In the genomic region with DNA sequence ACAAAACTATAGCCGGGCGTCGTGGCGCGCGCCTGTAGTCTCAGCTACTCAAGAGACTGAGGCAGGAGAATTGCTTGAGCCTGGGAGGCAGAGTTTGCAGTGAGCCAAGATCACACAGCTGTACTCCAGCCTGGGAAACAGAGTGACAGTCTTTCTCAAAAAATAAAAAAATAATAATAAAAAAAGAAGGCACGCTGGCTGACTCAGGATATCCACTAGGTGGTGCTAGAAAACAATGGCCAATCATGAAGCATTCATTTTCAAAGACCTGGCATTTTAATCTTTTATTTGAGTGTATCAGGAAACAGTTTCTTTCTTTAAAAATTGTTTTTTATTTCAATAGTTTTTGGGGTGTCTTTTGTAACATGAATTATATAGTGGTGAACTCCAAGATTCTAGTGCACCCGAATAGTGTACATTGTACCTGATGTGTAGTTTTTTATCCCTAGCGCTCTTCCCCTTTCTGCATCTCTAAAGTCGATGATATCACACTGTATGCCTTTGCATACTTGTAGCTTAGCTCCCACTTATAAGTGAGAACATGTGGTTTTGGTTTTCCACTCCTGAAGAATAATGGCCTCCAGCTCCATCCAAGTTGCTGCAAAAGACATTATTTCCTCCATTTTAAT, we compare ENCODE assay signal across 9 cellular contexts.
DNase-seq lines count a peak whose midpoint lies in the region; ATAC-seq, FAIRE-seq and TF ChIP-seq lines count a peak whose summit lies in the region.
"Had no signal": no experiment of that assay in that cellular context is flagged by ENCODE, and none has a peak within 500 bp of the region (broad histone marks: within the 10 kb centered on the region; RNA-seq: fewer than 3 reads in every experiment).

No MANE protein-coding gene starts in this region.

- DNase-seq in NCI-H1092 treated with DMSO at 0.1 percent for 48 hours (lab: John Stamatoyannopoulos, UW) (peak; percentile 9), NCI-H1092 (lab: John Stamatoyannopoulos, UW) (no peak), Karpas-422 (peak; percentile 59), K562 (ENCODE audit: extremely low read depth in 1 of 4, low spot score in 3 of 4) (peak; percentile 28 to 55 (median 40)), activated gamma-delta T cell treated with Interleukin-2 at 50 U/mL for 16 hours (no peak)
- no peak for DNase-seq in effector CD4-positive, alpha-beta T cell

- peak; percentile 67 for FAIRE-seq in K562 (lab: Jason Lieb, UNC)

- CTCF ChIA-PET in K562 (lab: Yijun Ruan, JAX; ENCODE audit: low intra/inter-chr PET ratio): interaction anchor here (0.7 to 1.7 kb wide), 3 partner anchors 72 to 714 kb away, joined by 4 to 9 read pairs (median 4); no protein-coding TSS in a partner anchor

- no peak for TF ChIP-seq POLR2A in K562 (conservative IDR thresholded peaks at IDR 0.05)

- no peaks in the 10 kb centered on the region for H3K9me1 ChIP-seq in K562 (ENCODE audit: control insufficient read depth, insufficient read depth, low read length)

- H3K27ac ChIP-seq in Karpas-422 (ENCODE audit: low read length) (no peak overlapping the region), K562 (ENCODE audit: extremely low read depth, low read depth, low read length) (no peak overlapping the region), liver (ENCODE audit: low read depth in 1 of 2, low read length in 2 of 2) (no peak overlapping the region)
- H3K27ac ChIP-seq: BLaER1 had no signal

- H3K79me2 ChIP-seq in Karpas-422 (ENCODE audit: low read length) (no peaks in the 10 kb centered on the region), K562 (ENCODE audit: control insufficient read depth, insufficient read depth, low read length) (no peaks in the 10 kb centered on the region)

- 16% methylated on average over 9 of the region's 10 CpGs for WGBS in K562 (ENCODE audit: insufficient coverage, low coverage, missing lambda C conversion rate)
- 79% methylated on average over 10 of the region's 10 CpGs for WGBS in liver

- H3K27me3 ChIP-seq in Karpas-422 (ENCODE audit: low read length): no peaks in the 10 kb centered on the region
- H3K27me3 ChIP-seq in K562 (ENCODE audit: control insufficient read depth in 2 of 2, insufficient read depth in 2 of 2, low read length in 2 of 2): peaks cover 12 to 25% of the 10 kb centered on the region in 2 experiments; a peak in 4 of 5 replicates
- H3K27me3 ChIP-seq in liver (ENCODE audit: control insufficient read depth in 4 of 4, insufficient read depth in 4 of 4, low read length in 3 of 4): no peaks in the 10 kb centered on the region
- H3K27me3 ChIP-seq: BLaER1 had no signal

- ATAC-seq in K562 (peak; percentile 76), GM21381 (IDR thresholded peaks at IDR 0.05; ENCODE audit: unreplicated experiment) (no peak)

- intact Hi-C loops in K562 (cut with micrococcal nuclease): loop anchor here (1.0 to 5.0 kb wide), 3 partner anchors 70 to 135 kb away; no protein-coding TSS in a partner anchor

- H3K9ac ChIP-seq in Karpas-422 (ENCODE audit: low read length) (no peak overlapping the region), K562 (ENCODE audit: insufficient read depth in 1 of 2, low read depth in 2 of 2, low read length in 2 of 2) (no peak overlapping the region), liver (ENCODE audit: low read depth in 1 of 2, low read length in 2 of 2) (no peak overlapping the region)
- H3K9ac ChIP-seq: BLaER1 had no signal

- TF ChIP-seq RAD21 in K562 (CRISPR knock-in tag; conservative IDR thresholded peaks at IDR 0.05 in 1 of 2, IDR thresholded peaks at IDR 0.05 in 1 of 2) (peak; percentile 64 to 65), liver (IDR thresholded peaks at IDR 0.05) (peak; percentile 78 to 81)

- no peaks in the 10 kb centered on the region for H3K9me2 ChIP-seq in Karpas-422 (replicated peaks; ENCODE audit: insufficient read depth, low read length)

- no TSS peak for BruUV-seq in K562 (replicated peaks; lab: Mats Ljungman, UMichigan)

- H2AFZ ChIP-seq in Karpas-422 (ENCODE audit: low read length): no peak overlapping the region
- H2AFZ ChIP-seq in K562 (ENCODE audit: low read depth, low read length): no peak overlapping the region

- H4K20me1 ChIP-seq in Karpas-422 (ENCODE audit: insufficient read depth, low read depth, low read length) (no peaks in the 10 kb centered on the region), K562 (replicated peaks; ENCODE audit: control insufficient read depth, insufficient read depth, low read length) (no peaks in the 10 kb centered on the region)
- H4K20me1 ChIP-seq: BLaER1 had no signal

- H3K9me3 ChIP-seq in Karpas-422 (ENCODE audit: low read length): no peaks in the 10 kb centered on the region
- H3K9me3 ChIP-seq in K562 (replicated peaks; ENCODE audit: control insufficient read depth, insufficient read depth, low read depth, low read length): no peaks in the 10 kb centered on the region
- no peaks in the 10 kb centered on the region for H3K9me3 ChIP-seq in liver (ENCODE audit: control insufficient read depth in 4 of 4, low read length in 3 of 4)
- H3K9me3 ChIP-seq: BLaER1 had no signal

- in situ Hi-C loops in K562 (cut with MboI): no loop called here

- H3K4me1 ChIP-seq in Karpas-422 (ENCODE audit: low read length) (no peaks in the 10 kb centered on the region), K562 (replicated peaks in 1 of 2; ENCODE audit: control insufficient read depth in 2 of 2, insufficient read depth in 2 of 2, low read length in 2 of 2) (no peaks in the 10 kb centered on the region), liver (ENCODE audit: control insufficient read depth in 4 of 4, insufficient read depth in 4 of 4, low read length in 3 of 4) (peaks cover 4 to 17% (median 12%) of the 10 kb centered on the region in 4 donors)

- POLR2A ChIA-PET in K562 (lab: Yijun Ruan, JAX): no interaction called here

- no peak for TF ChIP-seq EP300 in K562 (IDR thresholded peaks at IDR 0.05; ENCODE audit: low read length)

- no peak overlapping the region for H3K4me3 ChIP-seq in Karpas-422 (ENCODE audit: low read length)
- H3K4me3 ChIP-seq in K562: no peak overlapping the region
- H3K4me3 ChIP-seq in liver (ENCODE audit: low read depth in 1 of 3, low read length in 3 of 3): no peak overlapping the region
- H3K4me3 ChIP-seq: BLaER1 had no signal

- H3K36me3 ChIP-seq in Karpas-422 (ENCODE audit: insufficient read depth, low read length) (no peaks in the 10 kb centered on the region), K562 (ENCODE audit: control insufficient read depth, insufficient read depth, low read length) (no peaks in the 10 kb centered on the region), liver (ENCODE audit: control insufficient read depth in 4 of 4, insufficient read depth in 3 of 4, low read depth in 1 of 4, low read length in 3 of 4) (no peaks in the 10 kb centered on the region)
- H3K36me3 ChIP-seq: BLaER1 had no signal

- TF ChIP-seq CTCF in K562 (IDR thresholded peaks at IDR 0.05 in 2 of 3, conservative IDR thresholded peaks at IDR 0.05 in 1 of 3; ENCODE audit: insufficient read depth in 2 of 3, low read depth in 1 of 3, low read length in 3 of 3): peak; percentile 53 to 90 (median 61); a peak in 5 of 6 replicates
- peak; percentile 74 for TF ChIP-seq CTCF in liver (IDR thresholded peaks at IDR 0.05; ENCODE audit: low read depth, low read length, missing input control)

- H3K4me2 ChIP-seq in Karpas-422 (ENCODE audit: low read depth, low read length, poor library complexity, severe bottlenecking) (no peak overlapping the region), K562 (ENCODE audit: insufficient read depth, low read length) (no peak overlapping the region)
- H3K4me2 ChIP-seq: BLaER1 had no signal

TF ChIP-seq in K562, 482 proteins besides CTCF, POLR2A, EP300 and RAD21:
- TF ChIP-seq ZNF384 (IDR thresholded peaks at IDR 0.05; ENCODE audit: low read depth, low read length): 0 out of 2 replicates have a peak, but pooled peaks have one; percentile 36
- TF ChIP-seq ZNF766 (CRISPR knock-in tag; conservative IDR thresholded peaks at IDR 0.05): no peak

TF ChIP-seq in liver, 16 proteins besides CTCF, POLR2A, EP300 and RAD21 (continues in another document):
- TF ChIP-seq, protein P1, sequence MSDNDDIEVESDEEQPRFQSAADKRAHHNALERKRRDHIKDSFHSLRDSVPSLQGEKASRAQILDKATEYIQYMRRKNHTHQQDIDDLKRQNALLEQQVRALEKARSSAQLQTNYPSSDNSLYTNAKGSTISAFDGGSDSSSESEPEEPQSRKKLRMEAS (IDR thresholded peaks at IDR 0.05): no peak
- TF ChIP-seq GABPA (IDR thresholded peaks at IDR 0.05 in 1 of 2, conservative IDR thresholded peaks at IDR 0.05 in 1 of 2): no peak
- TF ChIP-seq FOXA2 (IDR thresholded peaks at IDR 0.05): no peak
- TF ChIP-seq JUND (IDR thresholded peaks at IDR 0.05): no peak
- no peak for TF ChIP-seq TAF1 (conservative IDR thresholded peaks at IDR 0.05)
- TF ChIP-seq RXRA (IDR thresholded peaks at IDR 0.05): no peak
- TF ChIP-seq HNF4A (conservative IDR thresholded peaks at IDR 0.05): no peak
- TF ChIP-seq, protein P2, sequence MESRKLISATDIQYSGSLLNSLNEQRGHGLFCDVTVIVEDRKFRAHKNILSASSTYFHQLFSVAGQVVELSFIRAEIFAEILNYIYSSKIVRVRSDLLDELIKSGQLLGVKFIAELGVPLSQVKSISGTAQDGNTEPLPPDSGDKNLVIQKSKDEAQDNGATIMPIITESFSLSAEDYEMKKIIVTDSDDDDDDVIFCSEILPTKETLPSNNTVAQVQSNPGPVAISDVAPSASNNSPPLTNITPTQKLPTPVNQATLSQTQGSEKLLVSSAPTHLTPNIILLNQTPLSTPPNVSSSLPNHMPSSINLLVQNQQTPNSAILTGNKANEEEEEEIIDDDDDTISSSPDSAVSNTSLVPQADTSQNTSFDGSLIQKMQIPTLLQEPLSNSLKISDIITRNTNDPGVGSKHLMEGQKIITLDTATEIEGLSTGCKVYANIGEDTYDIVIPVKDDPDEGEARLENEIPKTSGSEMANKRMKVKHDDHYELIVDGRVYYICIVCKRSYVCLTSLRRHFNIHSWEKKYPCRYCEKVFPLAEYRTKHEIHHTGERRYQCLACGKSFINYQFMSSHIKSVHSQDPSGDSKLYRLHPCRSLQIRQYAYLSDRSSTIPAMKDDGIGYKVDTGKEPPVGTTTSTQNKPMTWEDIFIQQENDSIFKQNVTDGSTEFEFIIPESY (IDR thresholded peaks at IDR 0.05): no peak
- no peak for TF ChIP-seq EGR1 (IDR thresholded peaks at IDR 0.05; ENCODE audit: low read depth in 2 of 2)
- TF ChIP-seq FOXA1 (IDR thresholded peaks at IDR 0.05): no peak
- no peak for TF ChIP-seq HNF4G (IDR thresholded peaks at IDR 0.05)

Comparison
In these comparisons a context has a peak if more than half of its experiments do, and no peak if none do; other contexts are left out.
1. DNase-seq: peak in NCI-H1092 treated with DMSO at 0.1 percent for 48 hours (single experiment), Karpas-422 (single experiment) and K562 (4 of 4); none in NCI-H1092 (single experiment), activated gamma-delta T cell treated with Interleukin-2 at 50 U/mL for 16 hours (single experiment) and effector CD4-positive, alpha-beta T cell (single experiment).